ENCODE assay signal across 16 cellular contexts in genomic region chr5:44331471-44332079, GRCh38. TPM values are rescaled to one million over a fixed set of nuclear protein-coding genes. Genes with fewer than 3 reads are reported as not detected.
"Had no signal": no experiment of that assay in that cellular context is flagged by ENCODE, and none has a peak within 500 bp of the region (broad histone marks: within the 10 kb centered on the region; RNA-seq: fewer than 3 reads in every experiment).

No MANE protein-coding gene starts in this region.

- H3K27ac ChIP-seq: Peyer's patch, RWPE1 had no signal

- ATAC-seq: activated CD8-positive, alpha-beta memory T cell treated with anti-CD3 and anti-CD28 coated beads, Interleukin-2, amount 10 ng/mL, durations not matched to agents 7 days and 5 days; T-helper 17 cell had no signal

- H3K9me3 ChIP-seq: Peyer's patch had no signal

- H3K4me3 ChIP-seq: Peyer's patch had no signal

- DNase-seq: activated CD4-positive, alpha-beta T cell treated with anti-CD3 and anti-CD28 coated beads, Interleukin-2, amount 10 ng/mL, durations not matched to agents 24 days and 14 days; activated CD4-positive, alpha-beta T cell treated with anti-CD3 and anti-CD28 coated beads, Interleukin-2, amount 50 U/mL, for 48 hours; activated CD4-positive, CD25-positive, alpha-beta regulatory T cell treated with anti-CD3 and anti-CD28 coated beads, Interleukin-2, amount 50 U/mL, for 72 hours; activated CD8-positive, alpha-beta memory T cell treated with anti-CD3 and anti-CD28 coated beads, Interleukin-2, amount 10 ng/mL, durations not matched to agents 7 days and 5 days; activated effector memory CD4-positive, alpha-beta T cell treated with Interleukin-2 at 50 U/mL for 16 hours; activated naive CD4-positive, alpha-beta T cell; activated T-cell treated with anti-CD3 and anti-CD28 coated beads, Interleukin-2, amount 50 U/mL, for 24 hours; amygdala; NCI-H1436 treated with DMSO at 0.1 percent for 48 hours; NCI-H187; Peyer's patch; T-helper 17 cell; T-helper 9 cell had no signal

- H3K27me3 ChIP-seq: Peyer's patch had no signal

- H3K4me1 ChIP-seq: Peyer's patch had no signal

- H3K36me3 ChIP-seq: Peyer's patch had no signal

RNA-seq across cellular contexts. Expression of gene FGF10, which starts 57.6 kb away (rescaled TPM):
- total RNA-seq: activated CD4-positive, alpha-beta T cell treated with anti-CD3 and anti-CD28 coated beads, Interleukin-2, amount 10 ng/mL, durations not matched to agents 24 days and 14 days; activated CD8-positive, alpha-beta memory T cell treated with anti-CD3 and anti-CD28 coated beads, Interleukin-2, amount 10 ng/mL, durations not matched to agents 7 days and 5 days; activated T-helper 1 cell treated with anti-CD3 and anti-CD28 coated beads, Interleukin-12 subunit alpha, Interleukin-12 subunit beta, Interleukin-2, Interleukin-4 antibody, amounts not matched to agents 30 ng/mL and 10 ng/mL and 1 ng/mL, durations not matched to agents 14 hours and 24 hours and 36 hours; SK-MEL-5; T-helper 17 cell had no signal
